ENCODE assay signal across 16 cellular contexts in genomic region chrX:116462843-116463242, GRCh38. TPM values are rescaled to one million over a fixed set of nuclear protein-coding genes. Genes with fewer than 3 reads are reported as not detected.
DNase-seq lines count a peak whose midpoint lies in the region; ATAC-seq and TF ChIP-seq lines count a peak whose summit lies in the region.
"Had no signal": no experiment of that assay in that cellular context is flagged by ENCODE, and none has a peak within 500 bp of the region (broad histone marks: within the 10 kb centered on the region; RNA-seq: fewer than 3 reads in every experiment).

A gene with protein sequence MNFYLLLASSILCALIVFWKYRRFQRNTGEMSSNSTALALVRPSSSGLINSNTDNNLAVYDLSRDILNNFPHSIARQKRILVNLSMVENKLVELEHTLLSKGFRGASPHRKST (minus strand): TSS chrX:116462976. CDS start chrX:116462856, 120 bp downstream.

- H3K9me3 Mint-ChIP-seq in mesothelial cell of epicardium = peaks cover 4% of the 10 kb centered on the region
- H3K9me3 Mint-ChIP-seq: CD8-positive, alpha-beta T cell; HFFc6 had no signal

- H3K27me3 Mint-ChIP-seq in mesothelial cell of epicardium (ENCODE audit: low read depth) = peaks cover 4% of the 10 kb centered on the region

- H3K27ac Mint-ChIP-seq in mesothelial cell of epicardium = peak within 1 kb of the TSS; percentile 55
- H3K27ac Mint-ChIP-seq: CD8-positive, alpha-beta T cell; HFFc6 had no signal

- ATAC-seq in HG02759 (IDR thresholded peaks at IDR 0.05; ENCODE audit: unreplicated experiment) (peak; percentile 96), HG03354 (IDR thresholded peaks at IDR 0.05; ENCODE audit: poor library complexity, severe bottlenecking, unreplicated experiment) (no peak)
- ATAC-seq: A549; CD8-positive, alpha-beta T cell had no signal

- TF ChIP-seq CTCF in mesothelial cell of epicardium (IDR thresholded peaks at IDR 0.05; ENCODE audit: unreplicated experiment) = no peak

- DNase-seq in RPMI7951 (ENCODE audit: low read depth) (peak; percentile 1), mesothelial cell of epicardium (ENCODE audit: low spot score in 2 of 2, unreplicated experiment in 2 of 2) (no peak), NCI-H748 (lab: John Stamatoyannopoulos, UW; ENCODE audit: unreplicated experiment) (no peak)
- DNase-seq in activated T-cell treated with anti-CD3 and anti-CD28 coated beads, Interleukin-2, amount 50 U/mL, for 1 hour = no peak
- DNase-seq: BE2C; CD8-positive, alpha-beta T cell; COR-L47; DND-41; GDM1; HCEC 1CT; HFFc6 had no signal

- H3K36me3 Mint-ChIP-seq in mesothelial cell of epicardium = no peaks in the 10 kb centered on the region
- H3K36me3 Mint-ChIP-seq: CD8-positive, alpha-beta T cell had no signal

- no peak within 1 kb of the TSS for H3K4me3 Mint-ChIP-seq in mesothelial cell of epicardium
- H3K4me3 Mint-ChIP-seq: CD8-positive, alpha-beta T cell; HFFc6 had no signal

- H3K4me1 Mint-ChIP-seq in mesothelial cell of epicardium = peaks cover 10% of the 10 kb centered on the region

RNA-seq across cellular contexts. Expression of the gene that starts here (rescaled TPM):
- not detected in 2 replicates for total RNA-seq in RPMI7951 (2014; rRNA removed; shearing (Covaris generic))
- total RNA-seq in mesothelial cell of epicardium = not detected in 3 replicates
- total RNA-seq: CD8-positive, alpha-beta T cell; H4; HFFc6; HT-29 had no signal

Comparison
In these comparisons a context has a peak if more than half of its experiments do, and no peak if none do; other contexts are left out.
1. Peak in DNase-seq in RPMI7951; RNA of the gene not detected or under 1 TPM.